Comparison of ENCODE assay signal across 8 cellular contexts in the genomic region with DNA sequence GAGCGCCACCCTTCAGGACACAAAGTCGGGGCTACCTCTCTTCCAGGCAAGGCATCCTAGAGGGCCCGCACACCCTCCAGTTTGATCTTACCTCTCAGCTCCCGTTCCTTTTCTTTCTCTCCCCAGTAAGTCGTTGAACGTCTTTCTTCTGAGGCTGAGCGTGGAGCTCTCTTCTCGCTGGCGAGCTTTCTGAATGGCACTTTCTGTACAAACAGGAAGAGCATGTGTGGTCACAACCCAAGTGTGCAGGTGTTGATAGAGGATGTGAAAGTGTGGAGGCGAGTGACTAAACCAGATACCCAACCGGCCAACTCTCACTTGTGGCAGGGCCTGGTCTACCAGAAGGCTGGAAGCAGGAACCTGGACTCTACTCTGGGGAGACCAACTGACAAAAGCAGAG. TPM values are rescaled to one million over a fixed set of nuclear protein-coding genes. Genes with fewer than 3 reads are reported as not detected.
A peak's percentile ranks its signal among the peaks of the same experiment; 100 is the strongest.
DNase-seq lines count a peak whose midpoint lies in the region; ATAC-seq and TF ChIP-seq lines count a peak whose summit lies in the region.

A gene with protein sequence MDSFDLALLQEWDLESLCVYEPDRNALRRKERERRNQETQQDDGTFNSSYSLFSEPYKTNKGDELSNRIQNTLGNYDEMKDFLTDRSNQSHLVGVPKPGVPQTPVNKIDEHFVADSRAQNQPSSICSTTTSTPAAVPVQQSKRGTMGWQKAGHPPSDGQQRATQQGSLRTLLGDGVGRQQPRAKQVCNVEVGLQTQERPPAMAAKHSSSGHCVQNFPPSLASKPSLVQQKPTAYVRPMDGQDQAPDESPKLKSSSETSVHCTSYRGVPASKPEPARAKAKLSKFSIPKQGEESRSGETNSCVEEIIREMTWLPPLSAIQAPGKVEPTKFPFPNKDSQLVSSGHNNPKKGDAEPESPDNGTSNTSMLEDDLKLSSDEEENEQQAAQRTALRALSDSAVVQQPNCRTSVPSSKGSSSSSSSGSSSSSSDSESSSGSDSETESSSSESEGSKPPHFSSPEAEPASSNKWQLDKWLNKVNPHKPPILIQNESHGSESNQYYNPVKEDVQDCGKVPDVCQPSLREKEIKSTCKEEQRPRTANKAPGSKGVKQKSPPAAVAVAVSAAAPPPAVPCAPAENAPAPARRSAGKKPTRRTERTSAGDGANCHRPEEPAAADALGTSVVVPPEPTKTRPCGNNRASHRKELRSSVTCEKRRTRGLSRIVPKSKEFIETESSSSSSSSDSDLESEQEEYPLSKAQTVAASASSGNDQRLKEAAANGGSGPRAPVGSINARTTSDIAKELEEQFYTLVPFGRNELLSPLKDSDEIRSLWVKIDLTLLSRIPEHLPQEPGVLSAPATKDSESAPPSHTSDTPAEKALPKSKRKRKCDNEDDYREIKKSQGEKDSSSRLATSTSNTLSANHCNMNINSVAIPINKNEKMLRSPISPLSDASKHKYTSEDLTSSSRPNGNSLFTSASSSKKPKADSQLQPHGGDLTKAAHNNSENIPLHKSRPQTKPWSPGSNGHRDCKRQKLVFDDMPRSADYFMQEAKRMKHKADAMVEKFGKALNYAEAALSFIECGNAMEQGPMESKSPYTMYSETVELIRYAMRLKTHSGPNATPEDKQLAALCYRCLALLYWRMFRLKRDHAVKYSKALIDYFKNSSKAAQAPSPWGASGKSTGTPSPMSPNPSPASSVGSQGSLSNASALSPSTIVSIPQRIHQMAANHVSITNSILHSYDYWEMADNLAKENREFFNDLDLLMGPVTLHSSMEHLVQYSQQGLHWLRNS (N-terminal part only) (minus strand): TSS at position 198 of the 400 bp plus-strand sequence. CDS start 38,136 bp downstream, outside the sequence.

- TF ChIP-seq CTCF in CD8-positive, alpha-beta T cell (IDR thresholded peaks at IDR 0.05): no peak
- no peak for TF ChIP-seq CTCF in uterus (IDR thresholded peaks at IDR 0.05)

- H3K36me3 ChIP-seq in CD8-positive, alpha-beta T cell (ENCODE audit: insufficient read depth, low read length): no peaks in the 10 kb centered on the region
- no peaks in the 10 kb centered on the region for H3K36me3 ChIP-seq in uterus

- peak; percentile 67 for ATAC-seq in CD8-positive, alpha-beta T cell
- peak; percentile 100 for ATAC-seq in GM21447 (IDR thresholded peaks at IDR 0.05; ENCODE audit: unreplicated experiment)

- H3K4me3 ChIP-seq in CD8-positive, alpha-beta T cell (ENCODE audit: low read depth, low read length): peak within 1 kb of the TSS; percentile 38
- no peak within 1 kb of the TSS for H3K4me3 ChIP-seq in uterus

- no peaks in the 10 kb centered on the region for H3K36me3 Mint-ChIP-seq in CD8-positive, alpha-beta T cell
- peaks cover 2% of the 10 kb centered on the region for H3K36me3 Mint-ChIP-seq in activated T-helper 1 cell treated with anti-CD3 and anti-CD28 coated beads, Interleukin-12 subunit alpha, Interleukin-12 subunit beta, Interleukin-2, Interleukin-4 antibody, amounts not matched to agents 30 ng/mL and 10 ng/mL and 1 ng/mL, durations not matched to agents 14 hours and 24 hours and 36 hours (ENCODE audit: low read depth)

- peak within 1 kb of the TSS; percentile 81 for H3K27ac Mint-ChIP-seq in CD8-positive, alpha-beta T cell
- peak within 1 kb of the TSS; percentile 52 for H3K27ac Mint-ChIP-seq in activated T-helper 1 cell treated with anti-CD3 and anti-CD28 coated beads, Interleukin-12 subunit alpha, Interleukin-12 subunit beta, Interleukin-2, Interleukin-4 antibody, amounts not matched to agents 30 ng/mL and 10 ng/mL and 1 ng/mL, durations not matched to agents 14 hours and 24 hours and 36 hours

- peak in 6 of 7 experiments; percentile 11 to 60 (median 24) for DNase-seq in CD8-positive, alpha-beta T cell
- peak; percentile 21 for DNase-seq in KG1 (lab: John Stamatoyannopoulos, UW)
- DNase-seq in activated T-helper 1 cell treated with anti-CD3 and anti-CD28 coated beads, Interleukin-12 subunit alpha, Interleukin-12 subunit beta, Interleukin-2, Interleukin-4 antibody, amounts not matched to agents 30 ng/mL and 10 ng/mL and 1 ng/mL, durations not matched to agents 14 hours and 24 hours and 36 hours (ENCODE audit: low spot score): peak; percentile 38
- DNase-seq in stimulated activated CD4-positive, alpha-beta T cell treated with anti-CD3 and anti-CD28 coated beads, Interleukin-12 subunit alpha, Interleukin-12 subunit beta, amount 100 ng/mL, for 24 hours (ENCODE audit: low read depth in 2 of 2): peak; percentile 22 to 46
- no peak for DNase-seq in uterus
- no peak for DNase-seq in NCI-H2029 (lab: John Stamatoyannopoulos, UW)
- no peak for DNase-seq in NCI-H1694 treated with DMSO at 0.1 percent for 48 hours (lab: John Stamatoyannopoulos, UW)

- CTCF ChIA-PET in CD8-positive, alpha-beta T cell (lab: Charles Lee): no interaction called here

- TF ChIP-seq POLR2A in uterus (IDR thresholded peaks at IDR 0.05): no peak

- H3K27ac ChIP-seq in CD8-positive, alpha-beta T cell (ENCODE audit: low read depth, low read length): peak within 1 kb of the TSS; percentile 18
- no peak within 1 kb of the TSS for H3K27ac ChIP-seq in uterus

- no peaks in the 10 kb centered on the region for H3K9me3 ChIP-seq in CD8-positive, alpha-beta T cell (ENCODE audit: low read length)
- no peaks in the 10 kb centered on the region for H3K9me3 ChIP-seq in uterus

- peaks cover 3% of the 10 kb centered on the region for H3K27me3 Mint-ChIP-seq in CD8-positive, alpha-beta T cell (ENCODE audit: low read depth)
- peaks cover 42% of the 10 kb centered on the region for H3K27me3 Mint-ChIP-seq in activated T-helper 1 cell treated with anti-CD3 and anti-CD28 coated beads, Interleukin-12 subunit alpha, Interleukin-12 subunit beta, Interleukin-2, Interleukin-4 antibody, amounts not matched to agents 30 ng/mL and 10 ng/mL and 1 ng/mL, durations not matched to agents 14 hours and 24 hours and 36 hours (ENCODE audit: insufficient read depth)

- intact Hi-C loops in CD8-positive, alpha-beta T cell (cut with DNase I, micrococcal nuclease): no loop called here
- intact Hi-C loops in activated T-helper 1 cell treated with anti-CD3 and anti-CD28 coated beads, Interleukin-12 subunit alpha, Interleukin-12 subunit beta, Interleukin-2, Interleukin-4 antibody, amounts not matched to agents 30 ng/mL and 10 ng/mL and 1 ng/mL, durations not matched to agents 14 hours and 24 hours and 36 hours (cut with micrococcal nuclease): loop anchor here (1.0 to 5.0 kb wide), 2 partner anchors 11 to 150 kb away; no protein-coding TSS in a partner anchor
- intact Hi-C loops in uterus (cut with DNase I; ENCODE audit: low total_unique reads): no loop called here

- H3K4me1 Mint-ChIP-seq in CD8-positive, alpha-beta T cell (ENCODE audit: low read depth): peaks cover 60% of the 10 kb centered on the region
- peaks cover 46% of the 10 kb centered on the region for H3K4me1 Mint-ChIP-seq in activated T-helper 1 cell treated with anti-CD3 and anti-CD28 coated beads, Interleukin-12 subunit alpha, Interleukin-12 subunit beta, Interleukin-2, Interleukin-4 antibody, amounts not matched to agents 30 ng/mL and 10 ng/mL and 1 ng/mL, durations not matched to agents 14 hours and 24 hours and 36 hours (ENCODE audit: low read depth)

- POLR2A ChIA-PET in CD8-positive, alpha-beta T cell (lab: Charles Lee): interaction anchor here (1.5 kb wide), 1 partner anchor 8 kb away, joined by 3 read pairs; no protein-coding TSS in a partner anchor

- no peaks in the 10 kb centered on the region for H3K9me3 Mint-ChIP-seq in CD8-positive, alpha-beta T cell
- H3K9me3 Mint-ChIP-seq in activated T-helper 1 cell treated with anti-CD3 and anti-CD28 coated beads, Interleukin-12 subunit alpha, Interleukin-12 subunit beta, Interleukin-2, Interleukin-4 antibody, amounts not matched to agents 30 ng/mL and 10 ng/mL and 1 ng/mL, durations not matched to agents 14 hours and 24 hours and 36 hours: peaks cover 8% of the 10 kb centered on the region

- H3K27me3 ChIP-seq in CD8-positive, alpha-beta T cell (ENCODE audit: insufficient read depth, low read length): no peaks in the 10 kb centered on the region
- no peaks in the 10 kb centered on the region for H3K27me3 ChIP-seq in uterus

- H3K4me1 ChIP-seq in CD8-positive, alpha-beta T cell (ENCODE audit: insufficient read depth, low read length): peaks cover 31% of the 10 kb centered on the region
- no peaks in the 10 kb centered on the region for H3K4me1 ChIP-seq in uterus

- H3K4me3 Mint-ChIP-seq in CD8-positive, alpha-beta T cell: peak within 1 kb of the TSS; percentile 81
- H3K4me3 Mint-ChIP-seq in activated T-helper 1 cell treated with anti-CD3 and anti-CD28 coated beads, Interleukin-12 subunit alpha, Interleukin-12 subunit beta, Interleukin-2, Interleukin-4 antibody, amounts not matched to agents 30 ng/mL and 10 ng/mL and 1 ng/mL, durations not matched to agents 14 hours and 24 hours and 36 hours: peak within 1 kb of the TSS; percentile 71

RNA-seq across cellular contexts. Expression of the gene that starts here (rescaled TPM):
- 1 to 10 TPM; 5.0 to 5.5 TPM for total RNA-seq in CD8-positive, alpha-beta T cell
- total RNA-seq in activated T-helper 1 cell treated with anti-CD3 and anti-CD28 coated beads, Interleukin-12 subunit alpha, Interleukin-12 subunit beta, Interleukin-2, Interleukin-4 antibody, amounts not matched to agents 30 ng/mL and 10 ng/mL and 1 ng/mL, durations not matched to agents 14 hours and 24 hours and 36 hours: 1.7 and 2.4 TPM in 2 replicates
- total RNA-seq in uterus: 10 to 100 TPM in 2 of 4 donors, 1 to 10 TPM in 2; 8.5 to 77.2 (median 27.1) TPM

Comparison
In these comparisons a context has a peak if more than half of its experiments do, and no peak if none do; other contexts are left out.
1. DNase-seq: peak in CD8-positive, alpha-beta T cell (6 of 7), KG1 (single experiment), activated T-helper 1 cell treated with anti-CD3 and anti-CD28 coated beads, Interleukin-12 subunit alpha, Interleukin-12 subunit beta, Interleukin-2, Interleukin-4 antibody, amounts not matched to agents 30 ng/mL and 10 ng/mL and 1 ng/mL, durations not matched to agents 14 hours and 24 hours and 36 hours (single experiment) and stimulated activated CD4-positive, alpha-beta T cell treated with anti-CD3 and anti-CD28 coated beads, Interleukin-12 subunit alpha, Interleukin-12 subunit beta, amount 100 ng/mL, for 24 hours (2 of 2); none in uterus (0 of 2), NCI-H2029 (single experiment) and NCI-H1694 treated with DMSO at 0.1 percent for 48 hours (single experiment).